ENCODE assay signal across 27 cellular contexts in genomic region chr10:13936826-13937225, GRCh38.
DNase-seq lines count a peak whose midpoint lies in the region; ATAC-seq, FAIRE-seq and TF ChIP-seq lines count a peak whose summit lies in the region.
"Had no signal": no experiment of that assay in that cellular context is flagged by ENCODE, and none has a peak within 500 bp of the region (broad histone marks: within the 10 kb centered on the region; RNA-seq: fewer than 3 reads in every experiment).

No MANE protein-coding gene starts in this region.

- H3K4me1 Mint-ChIP-seq in chondrocyte (ENCODE audit: low read depth) (peaks cover 83% of the 10 kb centered on the region), osteocyte (ENCODE audit: unreplicated experiment) (peaks cover 74% of the 10 kb centered on the region)
- H3K4me1 Mint-ChIP-seq: CD8-positive, alpha-beta memory T cell had no signal

- 27 to 64% (median 30%) methylated on average over 2 of the region's 2 CpGs for WGBS in small intestine, 3 donors

- H3K36me3 ChIP-seq in tibial artery (no peaks in the 10 kb centered on the region), small intestine (ENCODE audit: control insufficient read depth in 2 of 2, insufficient read depth in 2 of 2, low read length in 2 of 2) (no peaks in the 10 kb centered on the region), colonic mucosa (no peaks in the 10 kb centered on the region)
- H3K36me3 ChIP-seq: BE2C; BLaER1 treated with 17β-estradiol and CSF1 and Interleukin-3, amounts not matched to agents 10 nM and 100 nM had no signal

- no peak for ATAC-seq in GM21576 (IDR thresholded peaks at IDR 0.05; ENCODE audit: unreplicated experiment)
- ATAC-seq: A549 had no signal

- FAIRE-seq in small intestine (lab: Jason Lieb, UNC): no peak
- FAIRE-seq: A549, D721Med, GM12891, GM18507, H1 had no signal

- H3K36me3 Mint-ChIP-seq in chondrocyte (ENCODE audit: low read depth) (peaks cover 14% of the 10 kb centered on the region), osteocyte (ENCODE audit: unreplicated experiment) (peaks cover 36% of the 10 kb centered on the region)
- H3K36me3 Mint-ChIP-seq: CD14-positive monocyte had no signal

- H3K9me3 ChIP-seq in tibial artery (no peaks in the 10 kb centered on the region), small intestine (ENCODE audit: control insufficient read depth, low read depth) (no peaks in the 10 kb centered on the region), colonic mucosa (no peaks in the 10 kb centered on the region)
- H3K9me3 ChIP-seq: A549, BE2C had no signal

- no peak overlapping the region for H3K4me3 Mint-ChIP-seq in chondrocyte (ENCODE audit: unreplicated experiment)
- H3K4me3 Mint-ChIP-seq in osteocyte (ENCODE audit: unreplicated experiment): no peak overlapping the region
- H3K4me3 Mint-ChIP-seq: CD14-positive monocyte; CD4-positive, alpha-beta T cell; CD8-positive, alpha-beta memory T cell had no signal

- H3K4me1 ChIP-seq in tibial artery: peaks cover 0 to 76% (median 34%) of the 10 kb centered on the region in 4 donors
- no peaks in the 10 kb centered on the region for H3K4me1 ChIP-seq in small intestine (ENCODE audit: control insufficient read depth in 2 of 2, insufficient read depth in 1 of 2, low read depth in 1 of 2, low read length in 1 of 2)
- H3K4me1 ChIP-seq in colonic mucosa: no peaks in the 10 kb centered on the region
- H3K4me1 ChIP-seq: A549, BE2C had no signal

- H3K27me3 ChIP-seq in tibial artery (no peaks in the 10 kb centered on the region), small intestine (ENCODE audit: control insufficient read depth in 2 of 2, insufficient read depth in 2 of 2, low read length in 2 of 2) (no peaks in the 10 kb centered on the region), colonic mucosa (no peaks in the 10 kb centered on the region)
- H3K27me3 ChIP-seq: BE2C; BLaER1 treated with 17β-estradiol and CSF1 and Interleukin-3, amounts not matched to agents 10 nM and 100 nM had no signal

- H3K9ac ChIP-seq in colonic mucosa (ENCODE audit: low read depth in 2 of 2, low read length in 2 of 2): no peak overlapping the region
- H3K9ac ChIP-seq: BLaER1 treated with 17β-estradiol and CSF1 and Interleukin-3, amounts not matched to agents 10 nM and 100 nM; GM23248 had no signal

- peak overlapping the region; percentile 77 for H3K27ac Mint-ChIP-seq in chondrocyte (ENCODE audit: unreplicated experiment)
- H3K27ac Mint-ChIP-seq in osteocyte (ENCODE audit: unreplicated experiment): peak overlapping the region; percentile 78
- H3K27ac Mint-ChIP-seq: CD14-positive monocyte; CD4-positive, alpha-beta T cell had no signal

- no peak for TF ChIP-seq CTCF in chondrocyte (IDR thresholded peaks at IDR 0.05)
- no peak for TF ChIP-seq CTCF in osteocyte (IDR thresholded peaks at IDR 0.05)
- no peak for TF ChIP-seq CTCF in tibial artery (IDR thresholded peaks at IDR 0.05)
- TF ChIP-seq CTCF in colonic mucosa (IDR thresholded peaks at IDR 0.05): no peak

- H3K27ac ChIP-seq in tibial artery (peak overlapping the region; percentile 52 to 59), small intestine (ENCODE audit: low read depth in 1 of 2, low read length in 1 of 2) (no peak overlapping the region), colonic mucosa (no peak overlapping the region)
- H3K27ac ChIP-seq: A549; BLaER1 treated with 17β-estradiol and CSF1 and Interleukin-3, amounts not matched to agents 10 nM and 100 nM; GM23248 had no signal

- H3K9me3 Mint-ChIP-seq in chondrocyte (ENCODE audit: low read depth) (no peaks in the 10 kb centered on the region), osteocyte (ENCODE audit: unreplicated experiment) (no peaks in the 10 kb centered on the region)
- H3K9me3 Mint-ChIP-seq: CD4-positive, alpha-beta T cell had no signal

- intact Hi-C loops in tibial artery (cut with DNase I; ENCODE audit: low total_unique reads) (no loop called here), colonic mucosa (cut with DNase I) (no loop called here)

- H3K27me3 Mint-ChIP-seq in chondrocyte (ENCODE audit: low read depth) (no peaks in the 10 kb centered on the region), osteocyte (ENCODE audit: unreplicated experiment) (no peaks in the 10 kb centered on the region)

- H3K4me3 ChIP-seq in tibial artery (no peak overlapping the region), small intestine (ENCODE audit: low read depth in 1 of 2, low read length in 2 of 2) (no peak overlapping the region), colonic mucosa (no peak overlapping the region)
- H3K4me3 ChIP-seq: A549; BLaER1 treated with 17β-estradiol and CSF1 and Interleukin-3, amounts not matched to agents 10 nM and 100 nM; GM23248 had no signal

- DNase-seq in chondrocyte (ENCODE audit: low spot score): no peak
- DNase-seq in fibroblast of peridontal ligament (ENCODE audit: extremely low read depth): peak; percentile 36
- no peak for DNase-seq in osteocyte (ENCODE audit: extremely low spot score, unreplicated experiment)
- DNase-seq in tibial artery: no peak
- DNase-seq in small intestine: no peak
- no peak for DNase-seq in colonic mucosa
- DNase-seq: 8988T; ACHN; AML-193; BE2C; CD4-positive, alpha-beta T cell; CD8-positive, alpha-beta memory T cell; DMS 273 treated with DMSO at 0.1 percent for 48 hours; DMS79; EL; GF-D8; GM23248; H7; HCEC 1CT had no signal

Comparison
In these comparisons a context has a peak if more than half of its experiments do, and no peak if none do; other contexts are left out.
1. H3K27ac ChIP-seq: peak in tibial artery (2 of 2); none in small intestine (0 of 2) and colonic mucosa (single experiment).